38 cellular contexts compared by ENCODE assay signal in genomic region chr1:229812148-229812547, GRCh38.
"Had no signal": no experiment of that assay in that cellular context is flagged by ENCODE, and none has a peak within 500 bp of the region (broad histone marks: within the 10 kb centered on the region; RNA-seq: fewer than 3 reads in every experiment).

No MANE protein-coding gene starts in this region.

- H3K4me1 Mint-ChIP-seq: activated B cell treated with CpG ODN at 0.5 μM for 24 hours; activated CD4-positive, alpha-beta T cell treated with anti-CD3 and anti-CD28 coated beads, Interleukin-2, amount 10 ng/mL, durations not matched to agents 24 days and 14 days; activated naive CD8-positive, alpha-beta T cell treated with anti-CD3 and anti-CD28 coated beads, Interleukin-2, amount 10 ng/mL, durations not matched to agents 7 days and 5 days; activated naive CD8-positive, alpha-beta T cell treated with anti-CD3 and anti-CD28 coated beads, Interleukin-2, amount 50 U/mL, for 24 hours; activated T-helper 17 cell treated with anti-CD3 and anti-CD28 coated beads, Interleukin-2, amount 50 U/mL, for 72 hours; central memory CD8-positive, alpha-beta T cell had no signal

- H3K27ac Mint-ChIP-seq: activated B cell treated with CpG ODN at 0.5 μM for 24 hours; activated CD4-positive, alpha-beta memory T cell treated with anti-CD3 and anti-CD28 coated beads for 36 hours; activated CD4-positive, alpha-beta T cell treated with anti-CD3 and anti-CD28 coated beads, Interleukin-2, amount 10 ng/mL, durations not matched to agents 24 days and 14 days; activated CD8-positive, alpha-beta T cell treated with anti-CD3 and anti-CD28 coated beads for 36 hours; activated naive CD4-positive, alpha-beta T cell treated with anti-CD3 and anti-CD28 coated beads for 36 hours; activated naive CD8-positive, alpha-beta T cell treated with anti-CD3 and anti-CD28 coated beads, Interleukin-2, amount 10 ng/mL, durations not matched to agents 7 days and 5 days; activated naive CD8-positive, alpha-beta T cell treated with anti-CD3 and anti-CD28 coated beads, Interleukin-2, amount 50 U/mL, for 24 hours; activated T-cell treated with anti-CD3 and anti-CD28 coated beads, Interleukin-2, amount 50 U/mL, for 72 hours; activated T-helper 1 cell treated with anti-CD3 and anti-CD28 coated beads, Interleukin-12 subunit alpha, Interleukin-12 subunit beta, Interleukin-2, Interleukin-4 antibody, amounts not matched to agents 30 ng/mL and 10 ng/mL and 1 ng/mL, durations not matched to agents 14 hours and 24 hours and 36 hours; activated T-helper 17 cell treated with anti-CD3 and anti-CD28 coated beads, Interleukin-2, amount 50 U/mL, for 72 hours; T-helper 1 cell treated with Interleukin-12 subunit alpha and Interleukin-12 subunit beta and Interleukin-4 antibody, amounts not matched to agents 30 μg/mL and 1 μg/mL, for 36 hours; T-helper 2 cell treated with Interferon-gamma antibody and Interleukin-4, amounts not matched to agents 5 μg/mL and 100 μg/mL, for 36 hours had no signal

- H3K4me1 ChIP-seq: ascending aorta had no signal

- ATAC-seq: activated CD8-positive, alpha-beta T cell treated with anti-CD3 and anti-CD28 coated beads for 36 hours; activated naive CD4-positive, alpha-beta T cell treated with anti-CD3 and anti-CD28 coated beads, Interleukin-2, amount 50 U/mL, for 72 hours; activated naive CD8-positive, alpha-beta T cell treated with anti-CD3 and anti-CD28 coated beads, Interleukin-2, amount 50 U/mL, for 24 hours; activated T-cell treated with anti-CD3 and anti-CD28 coated beads, Interleukin-2, amount 50 U/mL, for 4 hours; activated T-cell treated with anti-CD3 and anti-CD28 coated beads, Interleukin-2, amount 50 U/mL, for 72 hours; activated T-helper 17 cell treated with anti-CD3 and anti-CD28 coated beads, Interleukin-2, amount 50 U/mL, for 72 hours had no signal

- H3K36me3 ChIP-seq: ascending aorta, cardiac muscle cell had no signal

- H3K4me3 ChIP-seq: ascending aorta, cardiac muscle cell had no signal

- H3K4me3 Mint-ChIP-seq: activated B cell treated with CpG ODN at 0.5 μM for 24 hours; activated CD4-positive, alpha-beta memory T cell treated with anti-CD3 and anti-CD28 coated beads for 36 hours; activated CD4-positive, alpha-beta T cell treated with anti-CD3 and anti-CD28 coated beads, Interleukin-2, amount 10 ng/mL, durations not matched to agents 24 days and 14 days; activated CD8-positive, alpha-beta T cell treated with anti-CD3 and anti-CD28 coated beads for 36 hours; activated naive CD4-positive, alpha-beta T cell treated with anti-CD3 and anti-CD28 coated beads for 36 hours; activated naive CD8-positive, alpha-beta T cell treated with anti-CD3 and anti-CD28 coated beads, Interleukin-2, amount 10 ng/mL, durations not matched to agents 7 days and 5 days; activated naive CD8-positive, alpha-beta T cell treated with anti-CD3 and anti-CD28 coated beads, Interleukin-2, amount 50 U/mL, for 24 hours; activated T-cell treated with anti-CD3 and anti-CD28 coated beads, Interleukin-2, amount 50 U/mL, for 4 hours; activated T-cell treated with anti-CD3 and anti-CD28 coated beads, Interleukin-2, amount 50 U/mL, for 72 hours; activated T-helper 1 cell treated with anti-CD3 and anti-CD28 coated beads, Interleukin-12 subunit alpha, Interleukin-12 subunit beta, Interleukin-2, Interleukin-4 antibody, amounts not matched to agents 30 ng/mL and 10 ng/mL and 1 ng/mL, durations not matched to agents 14 hours and 24 hours and 36 hours; activated T-helper 17 cell treated with anti-CD3 and anti-CD28 coated beads, Interleukin-2, amount 50 U/mL, for 72 hours; brain; central memory CD8-positive, alpha-beta T cell; T-helper 1 cell treated with Interleukin-12 subunit alpha and Interleukin-12 subunit beta and Interleukin-4 antibody, amounts not matched to agents 30 μg/mL and 1 μg/mL, for 36 hours; T-helper 2 cell treated with Interferon-gamma antibody and Interleukin-4, amounts not matched to agents 5 μg/mL and 100 μg/mL, for 36 hours had no signal

- H3K27ac ChIP-seq: ascending aorta, cardiac muscle cell, VCaP had no signal

- FAIRE-seq: bronchial epithelial cell, TTC549 had no signal

- H3K36me3 Mint-ChIP-seq: activated CD4-positive, alpha-beta memory T cell treated with anti-CD3 and anti-CD28 coated beads for 36 hours; activated naive CD8-positive, alpha-beta T cell treated with anti-CD3 and anti-CD28 coated beads, Interleukin-2, amount 10 ng/mL, durations not matched to agents 7 days and 5 days; brain had no signal

- DNase-seq: activated B cell treated with CpG ODN at 0.5 μM for 24 hours; activated CD4-positive, alpha-beta memory T cell treated with anti-CD3 and anti-CD28 coated beads for 36 hours; activated CD4-positive, alpha-beta T cell treated with anti-CD3 and anti-CD28 coated beads for 4 hours; activated CD4-positive, alpha-beta T cell treated with anti-CD3 and anti-CD28 coated beads, Interleukin-2, amount 10 ng/mL, durations not matched to agents 24 days and 14 days; activated CD4-positive, alpha-beta T cell treated with anti-CD3 and anti-CD28 coated beads, Interleukin-2, amount 50 U/mL, for 1 hour; activated CD4-positive, alpha-beta T cell treated with anti-CD3 and anti-CD28 coated beads, Interleukin-2, amount 50 U/mL, for 4 hours; activated CD4-positive, CD25-positive, alpha-beta regulatory T cell treated with anti-CD3 and anti-CD28 coated beads, Interleukin-2, amount 50 U/mL, for 72 hours; activated CD8-positive, alpha-beta memory T cell treated with anti-CD3 and anti-CD28 coated beads, Interleukin-2, amount 50 U/mL, for 4 hours; activated CD8-positive, alpha-beta T cell treated with anti-CD3 and anti-CD28 coated beads for 36 hours; activated effector memory CD4-positive, alpha-beta T cell treated with anti-CD3 and anti-CD28 coated beads, Interleukin-2, amount 50 U/mL, for 16 hours; activated gamma-delta T cell treated with Interleukin-2 at 50 U/mL for 16 hours; activated naive CD4-positive, alpha-beta T cell; activated naive CD4-positive, alpha-beta T cell treated with anti-CD3 and anti-CD28 coated beads for 36 hours; activated naive CD4-positive, alpha-beta T cell treated with anti-CD3 and anti-CD28 coated beads, Interleukin-2, amount 50 U/mL, for 16 hours; activated naive CD8-positive, alpha-beta T cell treated with anti-CD3 and anti-CD28 coated beads, Interleukin-2, amount 10 ng/mL, durations not matched to agents 7 days and 5 days; activated naive CD8-positive, alpha-beta T cell treated with anti-CD3 and anti-CD28 coated beads, Interleukin-2, amount 50 U/mL, for 24 hours; activated T-cell treated with anti-CD3 and anti-CD28 coated beads for 4 hours; activated T-cell treated with anti-CD3 and anti-CD28 coated beads, Interleukin-2, amount 50 U/mL, for 1 hour; activated T-cell treated with anti-CD3 and anti-CD28 coated beads, Interleukin-2, amount 50 U/mL, for 4 hours; activated T-cell treated with anti-CD3 and anti-CD28 coated beads, Interleukin-2, amount 50 U/mL, for 72 hours; amygdala; anterior cingulate cortex; caudate nucleus; cerebellar nuclear complex; T-helper 2 cell; T-helper 9 cell had no signal

- H3K27me3 ChIP-seq: ascending aorta, cardiac muscle cell had no signal
